In genomic region chrX:24988314-24988713, GRCh38 we compare ENCODE assay signal across 23 cellular contexts. TPM values are rescaled to one million over a fixed set of nuclear protein-coding genes. Genes with fewer than 3 reads are reported as not detected.
"Had no signal": no experiment of that assay in that cellular context is flagged by ENCODE, and none has a peak within 500 bp of the region (broad histone marks: within the 10 kb centered on the region; RNA-seq: fewer than 3 reads in every experiment).

No MANE protein-coding gene starts in this region.

- H3K9me3 ChIP-seq: body of pancreas, colonic mucosa, left lung, neutrophil, thoracic aorta had no signal

- H3K4me1 ChIP-seq: body of pancreas, colonic mucosa, left lung had no signal

- H3K27ac ChIP-seq: body of pancreas, colonic mucosa, left lung, neutrophil, thoracic aorta had no signal

- H3K36me3 ChIP-seq: colonic mucosa, left lung, neutrophil, thoracic aorta had no signal

- DNase-seq: activated B cell treated with CpG ODN at 0.5 μM for 24 hours; activated CD4-positive, alpha-beta T cell treated with anti-CD3 and anti-CD28 coated beads for 48 hours; activated CD8-positive, alpha-beta memory T cell treated with anti-CD3 and anti-CD28 coated beads, Interleukin-2, amount 50 U/mL, for 4 hours; activated CD8-positive, alpha-beta T cell treated with anti-CD3 and anti-CD28 coated beads, Interleukin-2, amount 10 ng/mL, durations not matched to agents 7 days and 5 days; activated effector memory CD4-positive, alpha-beta T cell treated with anti-CD3 and anti-CD28 coated beads, Interleukin-2, amount 50 U/mL, for 16 hours; activated T-cell treated with anti-CD3 and anti-CD28 coated beads, Interleukin-2, amount 50 U/mL, for 48 hours; amniotic stem cell; body of pancreas; caudate nucleus; colonic mucosa; hippocampal formation; left lung; mammary epithelial cell; naive thymus-derived CD8-positive, alpha-beta T cell had no signal

- H3K27me3 ChIP-seq: body of pancreas, colonic mucosa, left lung, neutrophil had no signal

- H3K4me3 ChIP-seq: body of pancreas, colonic mucosa, left lung, thoracic aorta had no signal

RNA-seq across cellular contexts. Expression of gene ARX, which starts 27.5 kb away (rescaled TPM):
- total RNA-seq: activated B cell treated with CpG ODN at 0.5 μM for 24 hours; activated CD8-positive, alpha-beta T cell treated with anti-CD3 and anti-CD28 coated beads, Interleukin-2, amount 10 ng/mL, durations not matched to agents 7 days and 5 days; esophagus mucosa; fibroblast of villous mesenchyme; glomerular endothelial cell; mammary epithelial cell; mucosa of gallbladder; naive thymus-derived CD8-positive, alpha-beta T cell; renal cortical epithelial cell; thoracic aorta; ureter had no signal
- polyA plus RNA-seq: keratinocyte; mammary epithelial cell; naive thymus-derived CD8-positive, alpha-beta T cell had no signal
